ENCODE assay signal across 1 cellular context in genomic region chr19:542173-542866, GRCh38.
A peak's percentile ranks its signal among the peaks of the same experiment; 100 is the strongest.
TF ChIP-seq lines count a peak whose summit lies in the region.

No MANE protein-coding gene starts in this region.

TF ChIP-seq in HepG2, 621 proteins besides CTCF, POLR2A, EP300 and RAD21:
- TF ChIP-seq ZNF564 (CRISPR knock-in tag; IDR thresholded peaks at IDR 0.05) (no peak), HIC2 (CRISPR knock-in tag; IDR thresholded peaks at IDR 0.05; ENCODE audit: low read depth) (no peak), PHF21A (CRISPR knock-in tag; IDR thresholded peaks at IDR 0.05) (no peak), TOPORS (CRISPR knock-in tag; IDR thresholded peaks at IDR 0.05) (no peak), AKNA (CRISPR knock-in tag; IDR thresholded peaks at IDR 0.05; ENCODE audit: borderline replicate concordance) (no peak), RBM22 (optimal IDR thresholded peaks at IDR 0.05; ENCODE audit: low read length) (peak; percentile 60), ZMAT3 (CRISPR knock-in tag; conservative IDR thresholded peaks at IDR 0.05) (no peak), YEATS4 (CRISPR knock-in tag; IDR thresholded peaks at IDR 0.05; ENCODE audit: borderline replicate concordance) (no peak), ZNF720 (CRISPR knock-in tag; IDR thresholded peaks at IDR 0.05) (no peak), AGO2 (optimal IDR thresholded peaks at IDR 0.05; ENCODE audit: low read depth, low read length) (peak; percentile 84), ARNT (IDR thresholded peaks at IDR 0.05) (no peak), TRIM24 (CRISPR knock-in tag; IDR thresholded peaks at IDR 0.05) (no peak), ZZZ3 (CRISPR knock-in tag; IDR thresholded peaks at IDR 0.05; ENCODE audit: borderline replicate concordance) (no peak), ZNF160 (CRISPR knock-in tag; IDR thresholded peaks at IDR 0.05) (no peak), ZNF670 (CRISPR knock-in tag; IDR thresholded peaks at IDR 0.05; ENCODE audit: borderline replicate concordance) (no peak), RARA (CRISPR knock-in tag; IDR thresholded peaks at IDR 0.05) (no peak), ZNF883 (CRISPR knock-in tag; IDR thresholded peaks at IDR 0.05; ENCODE audit: not compliant biosample characterization) (no peak), ZFP36 (IDR thresholded peaks at IDR 0.05; ENCODE audit: borderline replicate concordance, low read depth, low read length, partially characterized antibody) (no peak), ZNF83 (CRISPR knock-in tag; IDR thresholded peaks at IDR 0.05; ENCODE audit: borderline replicate concordance) (no peak), HOXA9 (CRISPR knock-in tag; IDR thresholded peaks at IDR 0.05; ENCODE audit: borderline replicate concordance) (no peak), FOXP4 (CRISPR knock-in tag; IDR thresholded peaks at IDR 0.05) (no peak), ZNF124 (CRISPR knock-in tag; IDR thresholded peaks at IDR 0.05) (no peak), RBFOX2 (IDR thresholded peaks at IDR 0.05; ENCODE audit: low read depth, low read length) (peak; percentile 72), ZNF772 (CRISPR knock-in tag; IDR thresholded peaks at IDR 0.05) (no peak), ZNF383 (CRISPR knock-in tag; IDR thresholded peaks at IDR 0.05; ENCODE audit: borderline replicate concordance) (no peak), NR3C1 (CRISPR knock-in tag; IDR thresholded peaks at IDR 0.05) (no peak), ZBTB38 (CRISPR knock-in tag; IDR thresholded peaks at IDR 0.05) (peak; percentile 54; the same call in 1 of the 2 replicates), ISX (CRISPR knock-in tag; conservative IDR thresholded peaks at IDR 0.05) (no peak), NR1H2 (CRISPR knock-in tag; IDR thresholded peaks at IDR 0.05; ENCODE audit: borderline replicate concordance, low read depth) (no peak), STAG1 (CRISPR knock-in tag; IDR thresholded peaks at IDR 0.05) (no peak), RXRA (CRISPR knock-in tag; IDR thresholded peaks at IDR 0.05) (no peak), ZBTB3 (CRISPR knock-in tag; IDR thresholded peaks at IDR 0.05; ENCODE audit: borderline replicate concordance, low read depth) (no peak), JUN (CRISPR knock-in tag; IDR thresholded peaks at IDR 0.05) (no peak), TOE1 (CRISPR knock-in tag; IDR thresholded peaks at IDR 0.05) (no peak)
- TF ChIP-seq, protein P1, sequence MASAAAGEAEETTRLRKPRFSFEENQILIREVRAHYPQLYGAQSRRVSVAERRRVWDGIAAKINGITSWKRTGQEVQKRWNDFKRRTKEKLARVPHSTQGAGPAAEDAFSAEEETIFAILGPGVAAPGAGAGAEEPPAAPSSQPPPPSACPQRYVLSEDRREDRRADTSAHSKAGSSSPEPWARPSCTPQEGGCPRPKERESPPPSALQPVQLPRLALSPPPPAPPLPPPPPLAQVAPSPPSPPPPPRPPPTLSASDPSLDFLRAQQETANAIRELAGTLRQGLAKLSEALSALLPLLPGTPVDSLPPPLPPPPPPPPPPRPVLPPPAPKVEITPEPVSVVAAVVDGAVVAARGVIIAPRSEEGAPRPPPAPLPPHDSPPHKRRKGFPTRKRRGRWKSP (CRISPR knock-in tag; IDR thresholded peaks at IDR 0.05), result no peak
- TF ChIP-seq, protein P2, sequence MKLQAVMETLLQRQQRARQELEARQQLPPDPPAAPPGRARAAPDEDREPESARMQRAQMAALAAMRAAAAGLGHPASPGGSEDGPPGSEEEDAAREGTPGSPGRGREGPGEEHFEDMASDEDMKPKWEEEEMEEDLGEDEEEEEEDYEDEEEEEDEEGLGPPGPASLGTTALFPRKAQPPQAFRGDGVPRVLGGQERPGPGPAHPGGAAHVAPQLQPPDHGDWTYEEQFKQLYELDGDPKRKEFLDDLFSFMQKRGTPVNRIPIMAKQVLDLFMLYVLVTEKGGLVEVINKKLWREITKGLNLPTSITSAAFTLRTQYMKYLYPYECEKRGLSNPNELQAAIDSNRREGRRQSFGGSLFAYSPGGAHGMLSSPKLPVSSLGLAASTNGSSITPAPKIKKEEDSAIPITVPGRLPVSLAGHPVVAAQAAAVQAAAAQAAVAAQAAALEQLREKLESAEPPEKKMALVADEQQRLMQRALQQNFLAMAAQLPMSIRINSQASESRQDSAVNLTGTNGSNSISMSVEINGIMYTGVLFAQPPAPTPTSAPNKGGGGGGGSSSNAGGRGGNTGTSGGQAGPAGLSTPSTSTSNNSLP (IDR thresholded peaks at IDR 0.05; ENCODE audit: low read depth, low read length), result no peak
